In the genomic region with DNA sequence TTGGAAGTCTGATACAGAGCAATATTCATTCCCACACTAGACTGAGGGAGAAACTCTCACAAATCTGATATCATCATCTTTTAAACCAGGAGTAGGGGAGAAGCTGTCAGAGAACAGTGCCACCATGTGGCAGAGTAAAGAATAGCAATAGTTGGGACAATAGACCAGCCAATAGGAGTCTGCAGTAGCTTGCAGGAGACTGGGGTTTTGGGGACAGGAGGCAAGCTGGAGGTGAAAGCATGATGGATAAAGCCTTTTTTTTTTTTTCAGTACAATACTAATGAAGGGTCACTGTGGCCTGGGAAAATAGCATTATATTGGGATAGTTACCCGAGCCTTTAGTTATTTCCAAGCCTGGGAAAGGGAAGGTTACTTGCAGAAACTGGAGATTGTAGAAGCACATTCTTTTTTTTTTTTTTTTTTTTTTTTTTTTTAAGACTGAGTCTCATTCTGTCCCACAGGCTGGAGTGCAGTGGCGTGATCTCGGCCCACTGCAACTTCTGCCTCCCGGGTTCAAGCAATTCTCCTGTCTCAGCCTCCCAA, we compare ENCODE assay signal across 8 cellular contexts.
DNase-seq lines count a peak whose midpoint lies in the region; ATAC-seq, FAIRE-seq and TF ChIP-seq lines count a peak whose summit lies in the region.

No MANE protein-coding gene starts in this region.

- no peaks in the 10 kb centered on the region for H3K4me1 ChIP-seq in astrocyte (ENCODE audit: insufficient read depth, low read length)

- H3K9me3 ChIP-seq in astrocyte (ENCODE audit: insufficient read depth, low read depth, low read length): no peaks in the 10 kb centered on the region

- peak; percentile 99 for TF ChIP-seq CTCF in astrocyte (IDR thresholded peaks at IDR 0.05; ENCODE audit: insufficient read depth, low read depth, low read length)

- H3K4me1 Mint-ChIP-seq in astrocyte (ENCODE audit: low read depth, unreplicated experiment): no peaks in the 10 kb centered on the region

- no peak overlapping the region for H3K27ac Mint-ChIP-seq in astrocyte (ENCODE audit: unreplicated experiment)

- H3K4me2 ChIP-seq in astrocyte (ENCODE audit: low read length): no peak overlapping the region

- no peaks in the 10 kb centered on the region for H3K79me2 ChIP-seq in astrocyte (ENCODE audit: insufficient read depth, low read length)

- ATAC-seq in GM18499 (IDR thresholded peaks at IDR 0.05; ENCODE audit: insufficient read depth, unreplicated experiment) (peak; percentile 95), HG02885 (IDR thresholded peaks at IDR 0.05; ENCODE audit: poor library complexity, unreplicated experiment) (peak; percentile 98)

- no peak overlapping the region for H3K9ac ChIP-seq in astrocyte (ENCODE audit: low read length)

- no peak overlapping the region for H3K27ac ChIP-seq in astrocyte (ENCODE audit: low read depth, low read length)

- H3K27me3 Mint-ChIP-seq in astrocyte (ENCODE audit: low read depth, unreplicated experiment): peaks cover 6% of the 10 kb centered on the region

- H3K9me3 Mint-ChIP-seq in astrocyte (ENCODE audit: unreplicated experiment): peaks cover 5% of the 10 kb centered on the region

- no peaks in the 10 kb centered on the region for H4K20me1 ChIP-seq in astrocyte (ENCODE audit: insufficient read depth, low read length)

- no peak overlapping the region for H3K4me3 ChIP-seq in astrocyte (ENCODE audit: insufficient read depth, low read depth, low read length)

- FAIRE-seq in A204.1 (lab: Jason Lieb, UNC): peak; percentile 57
- FAIRE-seq in astrocyte (lab: Jason Lieb, UNC): no peak

- peaks cover 2% of the 10 kb centered on the region for H3K27me3 ChIP-seq in astrocyte (ENCODE audit: insufficient read depth, low read length)

- H3K36me3 ChIP-seq in astrocyte (ENCODE audit: insufficient read depth, low read length): no peaks in the 10 kb centered on the region

- no peak overlapping the region for H3K4me3 Mint-ChIP-seq in astrocyte (ENCODE audit: unreplicated experiment)

- H2AFZ ChIP-seq in astrocyte (ENCODE audit: low read depth, low read length): no peak overlapping the region

- DNase-seq in NCI-H146 treated with DMSO at 0.1 percent for 48 hours (lab: John Stamatoyannopoulos, UW; ENCODE audit: unreplicated experiment) (peak; percentile 32), T-helper 22 cell (ENCODE audit: low read depth) (peak; percentile 27), astrocyte (ENCODE audit: low read depth) (peak; percentile 24), hypothalamus (lab: John Stamatoyannopoulos, UW) (peak in 34 of 51 donors; percentile 1 to 80 (median 29))
- peak; percentile 25 to 51 for DNase-seq in stimulated activated CD4-positive, alpha-beta T cell treated with anti-CD3 and anti-CD28 coated beads, Interleukin-12 subunit alpha, Interleukin-12 subunit beta, amount 100 ng/mL, for 24 hours (ENCODE audit: low read depth in 2 of 2)

- no peaks in the 10 kb centered on the region for H3K36me3 Mint-ChIP-seq in astrocyte (ENCODE audit: low read depth, unreplicated experiment)
